In the genomic region with DNA sequence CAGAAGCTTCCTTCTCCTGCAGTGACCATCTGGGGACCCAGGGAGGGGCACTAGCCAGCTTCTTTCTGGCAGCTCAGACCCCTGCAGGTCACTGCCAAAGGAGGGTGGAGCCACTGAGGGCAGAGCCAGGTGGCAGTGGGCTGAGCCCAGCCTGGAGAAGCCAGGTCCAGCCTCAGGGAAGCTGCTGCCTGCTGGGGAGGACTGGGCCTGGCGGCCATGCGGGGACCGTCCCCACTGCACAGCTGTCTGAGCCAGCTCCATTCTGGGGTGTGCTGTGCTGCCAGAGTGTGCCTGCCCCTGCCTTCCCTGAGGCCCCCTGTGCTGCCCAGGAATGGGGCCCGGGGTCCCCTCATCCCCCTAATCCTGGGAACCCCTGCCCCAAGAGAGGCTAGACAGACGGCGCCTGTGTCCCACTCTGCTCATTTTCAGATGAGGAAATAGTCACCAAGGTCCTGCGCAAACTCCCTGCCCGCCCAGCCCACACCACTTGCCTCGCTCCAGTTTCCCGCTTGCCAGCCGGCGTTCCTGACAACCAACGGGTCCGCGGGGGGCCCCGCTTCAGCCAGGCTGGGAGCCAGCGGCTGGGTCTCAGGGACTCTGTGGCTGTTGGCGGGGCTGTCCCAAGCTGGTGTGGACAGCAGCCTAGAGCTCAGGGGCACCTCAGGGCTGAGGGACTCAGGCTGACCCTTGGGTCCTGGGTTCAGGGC, we compare ENCODE assay signal across 9 cellular contexts. TPM values are rescaled to one million over a fixed set of nuclear protein-coding genes. Genes with fewer than 3 reads are reported as not detected.
DNase-seq lines count a peak whose midpoint lies in the region; ATAC-seq and TF ChIP-seq lines count a peak whose summit lies in the region.
"Not testable (repeated sequence)": the region's sequence is repeated elsewhere in the genome, so short reads cannot be mapped to it uniquely, and the experiment has no call there.
"Had no signal": no experiment of that assay in that cellular context is flagged by ENCODE, and none has a peak within 500 bp of the region (broad histone marks: within the 10 kb centered on the region; RNA-seq: fewer than 3 reads in every experiment).

No MANE protein-coding gene starts in this region.

- TF ChIP-seq CTCF in RWPE2 (IDR thresholded peaks at IDR 0.05; ENCODE audit: poor library complexity, severe bottlenecking); left lung (IDR thresholded peaks at IDR 0.05); psoas muscle (IDR thresholded peaks at IDR 0.05): not testable (repeated sequence)

- H3K27ac Mint-ChIP-seq in natural killer cell treated with Interleukin-12 subunit alpha and Interleukin-12 subunit beta and Interleukin-15 and Interleukin-18, amount 100 ng/mL, for 72 hours: not testable (repeated sequence)

- WGBS in psoas muscle, 3 donors: 55 to 79% (median 72%) methylated on average over 18 of the region's 18 CpGs
- WGBS in aorta, 2 donors: 80 to 86% methylated on average over 17 to 18 of the region's 18 CpGs

- not testable (repeated sequence) for ATAC-seq in RWPE2 (ENCODE audit: low read depth); left lung; natural killer cell treated with Interleukin-12 subunit alpha and Interleukin-12 subunit beta and Interleukin-15 and Interleukin-18, amount 100 ng/mL, for 72 hours; psoas muscle; aorta (ENCODE audit: low FRiP score)
- ATAC-seq in left cardiac atrium: peak in 1 of 2 donors; percentile 42

- H3K4me1 Mint-ChIP-seq in natural killer cell treated with Interleukin-12 subunit alpha and Interleukin-12 subunit beta and Interleukin-15 and Interleukin-18, amount 100 ng/mL, for 72 hours (ENCODE audit: low read depth in 2 of 2): peaks cover 9 to 14% of the 10 kb centered on the region in 2 donors

- not testable (repeated sequence) for H3K4me1 ChIP-seq in RWPE2 (ENCODE audit: insufficient read depth, poor library complexity, severe bottlenecking); psoas muscle; aorta (ENCODE audit: control insufficient read depth in 1 of 2, insufficient read depth in 2 of 2, low read length in 2 of 2)
- peaks cover 0 to 18% of the 10 kb centered on the region in 2 donors for H3K4me1 ChIP-seq in left lung

- H3K27me3 Mint-ChIP-seq in natural killer cell treated with Interleukin-12 subunit alpha and Interleukin-12 subunit beta and Interleukin-15 and Interleukin-18, amount 100 ng/mL, for 72 hours: not testable (repeated sequence)

- intact Hi-C loops in left cardiac atrium (cut with DNase I); left lung (cut with DNase I); aorta (cut with DNase I): not testable (repeated sequence)
- intact Hi-C loops in psoas muscle (cut with DNase I): loop anchor here (10.0 kb wide), 2 partner anchors 49 to 109 kb away; partner anchors contain the start of genes ADAMTS7 (in 1 of the 2) and MORF4L1 (in 1 of the 2)

- not testable (repeated sequence) for H3K9me3 Mint-ChIP-seq in natural killer cell treated with Interleukin-12 subunit alpha and Interleukin-12 subunit beta and Interleukin-15 and Interleukin-18, amount 100 ng/mL, for 72 hours

- not testable (repeated sequence) for H3K4me3 Mint-ChIP-seq in natural killer cell treated with Interleukin-12 subunit alpha and Interleukin-12 subunit beta and Interleukin-15 and Interleukin-18, amount 100 ng/mL, for 72 hours

- not testable (repeated sequence) for H3K27ac ChIP-seq in RWPE2 (ENCODE audit: poor library complexity, severe bottlenecking); left lung; psoas muscle; aorta (ENCODE audit: low read depth in 1 of 2, low read length in 2 of 2)

- DNase-seq in NCI-H446 treated with DMSO at 0.1 percent for 48 hours (lab: John Stamatoyannopoulos, UW) (peak; percentile 14), RWPE2 (ENCODE audit: low spot score) (peak; percentile 63), cerebellar nuclear complex (lab: John Stamatoyannopoulos, UW) (peak; percentile 45 to 55), left cardiac atrium (peak; percentile 18), left lung (peak; percentile 15 to 76), psoas muscle (peak; percentile 8 to 28), aorta (peak; percentile 43 to 72)
- peak; percentile 45 for DNase-seq in natural killer cell treated with Interleukin-12 subunit alpha and Interleukin-12 subunit beta and Interleukin-15 and Interleukin-18, amount 100 ng/mL, for 72 hours (ENCODE audit: low spot score)

- not testable (repeated sequence) for H3K27me3 ChIP-seq in RWPE2 (ENCODE audit: insufficient read depth, poor library complexity, severe bottlenecking); left lung; psoas muscle (ENCODE audit: insufficient read depth in 3 of 3, low read length in 2 of 3); aorta (ENCODE audit: control insufficient read depth in 1 of 2, insufficient read depth in 2 of 2, low read length in 1 of 2)

- H3K36me3 ChIP-seq in RWPE2 (ENCODE audit: low read depth); left lung; psoas muscle (ENCODE audit: insufficient read depth in 1 of 2, low read depth in 1 of 2); aorta (ENCODE audit: control insufficient read depth in 1 of 2, insufficient read depth in 2 of 2, low read length in 1 of 2): not testable (repeated sequence)

- not testable (repeated sequence) for H3K36me3 Mint-ChIP-seq in natural killer cell treated with Interleukin-12 subunit alpha and Interleukin-12 subunit beta and Interleukin-15 and Interleukin-18, amount 100 ng/mL, for 72 hours

- H3K9me3 ChIP-seq in RWPE2 (ENCODE audit: severe bottlenecking); left lung; psoas muscle; aorta (ENCODE audit: control insufficient read depth, low read length): not testable (repeated sequence)

- H3K4me3 ChIP-seq in RWPE2 (ENCODE audit: severe bottlenecking); left lung; psoas muscle; aorta (ENCODE audit: low read length in 2 of 2): not testable (repeated sequence)

RNA-seq across cellular contexts. Expression of gene ADAMTS7, which starts 46.0 kb away (rescaled TPM):
- 10 to 100 TPM; 35.8 to 45.9 TPM for total RNA-seq in left cardiac atrium
- 1 to 10 TPM; 8.7 to 9.1 TPM for total RNA-seq in left lung
- total RNA-seq in natural killer cell treated with Interleukin-12 subunit alpha and Interleukin-12 subunit beta and Interleukin-15 and Interleukin-18, amount 100 ng/mL, for 72 hours: under 1 TPM; 0.19 to 0.20 TPM
- 1 to 10 TPM in 2 of 4 donors, under 1 TPM in 2; 0.74 to 1.3 (median 0.96) TPM for total RNA-seq in psoas muscle
- under 1 TPM; 0.32 to 0.61 (median 0.59) TPM for polyA plus RNA-seq in psoas muscle
- total RNA-seq in aorta: 10 to 100 TPM; 14.7 to 23.9 TPM
- polyA plus RNA-seq in aorta: 10 to 100 TPM in 1 of 2 donors, 1 to 10 TPM in 1; 3.9 to 30.0 TPM
- total RNA-seq: CD8-positive, alpha-beta T cell had no signal

Comparison
In these comparisons a context has a peak if more than half of its experiments do, and no peak if none do; other contexts are left out.
1. RNA of gene ADAMTS7, which starts 46.0 kb away (total RNA-seq): 35.8 to 45.9 TPM in left cardiac atrium, 14.7 to 23.9 TPM in aorta and 8.7 to 9.1 TPM in left lung; 0.74 to 1.3 TPM in psoas muscle and 0.19 to 0.20 TPM in natural killer cell treated with Interleukin-12 subunit alpha and Interleukin-12 subunit beta and Interleukin-15 and Interleukin-18, amount 100 ng/mL, for 72 hours; every median in the first group is over 4 times any median in the second.
2. Peak in every context shown above with its lines, with median percentiles within 50 percentile points of each other: DNase-seq.